ENCODE assay signal across 12 cellular contexts in genomic region chr11:1153105-1153950, GRCh38. TPM values are rescaled to one million over a fixed set of nuclear protein-coding genes. Genes with fewer than 3 reads are reported as not detected.
DNase-seq lines count a peak whose midpoint lies in the region; ATAC-seq, FAIRE-seq and TF ChIP-seq lines count a peak whose summit lies in the region.
"Had no signal": no experiment of that assay in that cellular context is flagged by ENCODE, and none has a peak within 500 bp of the region (broad histone marks: within the 10 kb centered on the region; RNA-seq: fewer than 3 reads in every experiment).

No MANE protein-coding gene starts in this region.

- TF ChIP-seq CTCF in GM13976 (IDR thresholded peaks at IDR 0.05; ENCODE audit: borderline replicate concordance, control extremely low read depth, extremely low read depth, insufficient read depth, missing control alignments) = no peak

- FAIRE-seq in RCC 7860 (lab: Jason Lieb, UNC) = no peak

- DNase-seq in ACHN = peak; percentile 48
- DNase-seq in GM13976 (ENCODE audit: low spot score) = peak; percentile 31
- DNase-seq in RCC 7860 (ENCODE audit: low spot score) = peak; percentile 43
- DNase-seq in left lobe of liver (ENCODE audit: low spot score) = peak; percentile 40
- DNase-seq in NCI-H446 (lab: John Stamatoyannopoulos, UW) = no peak
- no peak for DNase-seq in hippocampal formation (lab: John Stamatoyannopoulos, UW)
- DNase-seq in NCI-H1930 (lab: John Stamatoyannopoulos, UW) = no peak
- DNase-seq in NCI-H2227 (lab: John Stamatoyannopoulos, UW; ENCODE audit: unreplicated experiment) = no peak
- DNase-seq: activated CD4-positive, alpha-beta T cell treated with anti-CD3 and anti-CD28 coated beads, Interleukin-2, amount 50 U/mL, for 1 hour; NCI-H187 treated with DMSO at 0.1 percent for 48 hours had no signal

- in situ Hi-C loops in ACHN (cut with HindIII; ENCODE audit: low pct_ligation_motif_present, low pct_unique_long_range_greater_than_20kb, low sequenced_read_pairs) (no loop called here), GM13976 (cut with MboI; ENCODE audit: low sequenced_read_pairs, unreplicated experiment) (no loop called here)

- ATAC-seq in left lobe of liver = peak; percentile 6

RNA-seq across cellular contexts. Expression of gene MUC5AC, which starts 4.4 kb away (rescaled TPM):
- total RNA-seq in left lobe of liver = 0.03 TPM
- total RNA-seq: H4, SJCRH30 had no signal

Comparison
In these comparisons a context has a peak if more than half of its experiments do, and no peak if none do; other contexts are left out.
1. DNase-seq: peak in ACHN (single experiment), GM13976 (single experiment), RCC 7860 (single experiment) and left lobe of liver (single experiment); none in NCI-H446 (0 of 2), hippocampal formation (0 of 2), NCI-H1930 (0 of 2) and NCI-H2227 (single experiment).